ENCODE assay signal across 8 cellular contexts in the genomic region with DNA sequence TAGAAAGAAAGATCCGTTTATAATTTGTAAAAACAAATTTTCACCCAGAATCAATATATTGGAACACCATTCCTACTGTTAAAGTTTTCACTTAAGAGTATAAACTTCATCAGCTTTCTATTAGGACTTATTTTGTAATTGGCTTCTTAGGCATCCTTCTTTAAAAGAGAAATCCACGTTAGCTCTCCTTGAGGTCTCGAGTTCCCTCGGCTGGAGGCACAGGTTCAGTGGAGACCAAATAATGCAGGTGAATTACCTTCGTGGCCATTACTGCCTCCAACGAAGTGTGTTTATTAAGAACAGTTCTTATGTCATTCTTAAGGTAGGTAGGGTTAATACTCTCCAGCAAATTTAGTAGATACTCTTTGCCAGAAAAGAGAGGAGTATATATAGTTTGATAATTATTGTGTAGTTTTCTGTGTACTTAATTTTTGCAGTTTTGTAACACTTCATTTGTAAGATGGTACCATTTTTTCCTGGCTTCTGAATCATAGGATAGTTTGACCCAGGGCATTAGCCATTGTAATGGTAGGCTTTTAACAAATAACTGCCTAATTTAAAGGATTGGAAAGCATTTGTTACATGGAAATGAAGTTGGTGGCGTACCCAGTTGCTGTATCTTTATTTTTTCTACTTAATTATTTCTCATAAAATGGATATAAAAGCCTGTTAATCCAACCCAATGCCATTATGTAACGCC. TPM values are rescaled to one million over a fixed set of nuclear protein-coding genes. Genes with fewer than 3 reads are reported as not detected.
DNase-seq lines count a peak whose midpoint lies in the region; ATAC-seq, FAIRE-seq and TF ChIP-seq lines count a peak whose summit lies in the region.

No MANE protein-coding gene starts in this region.

- peak overlapping the region; percentile 81 for H3K9ac ChIP-seq in GM12878 (ENCODE audit: control insufficient read depth, insufficient read depth, low read length)

- H3K4me3 ChIP-seq in heart left ventricle = peak overlapping the region; percentile 68 to 100 (median 98)
- peak overlapping the region; percentile 99 for H3K4me3 ChIP-seq in GM12878
- H3K4me3 ChIP-seq in urinary bladder (ENCODE audit: low read depth, low read length) = peak overlapping the region; percentile 99

- ATAC-seq in heart left ventricle = no peak
- ATAC-seq in left cardiac atrium = no peak
- no peak for ATAC-seq in GM12878
- ATAC-seq in GM18861 (IDR thresholded peaks at IDR 0.05; ENCODE audit: unreplicated experiment) = no peak

- peaks cover 39% of the 10 kb centered on the region for H3K79me2 ChIP-seq in GM12878 (ENCODE audit: control insufficient read depth, insufficient read depth, low read length)

- FAIRE-seq in GM12878 (lab: Jason Lieb, UNC) = no peak

- peaks cover 20 to 62% (median 49%) of the 10 kb centered on the region in 12 donors for H3K4me1 ChIP-seq in heart left ventricle
- H3K4me1 ChIP-seq in GM12878 (ENCODE audit: control insufficient read depth, insufficient read depth, low read length) = peaks cover 6% of the 10 kb centered on the region
- no peaks in the 10 kb centered on the region for H3K4me1 ChIP-seq in urinary bladder (ENCODE audit: insufficient read depth)

- RAD21 ChIA-PET in GM12878 (lab: Charles Lee; ENCODE audit: unreplicated experiment) = interaction anchor here (1.0 to 1.9 kb wide), 2 partner anchors 67 to 298 kb away, joined by 3 to 9 read pairs; partner anchors contain the start of gene NRDE2

- no peak for TF ChIP-seq EP300 in GM12878 (IDR thresholded peaks at IDR 0.05; ENCODE audit: borderline replicate concordance in 1 of 2, control insufficient read depth in 1 of 2, low read depth in 2 of 2, low read length in 2 of 2)

- TF ChIP-seq POLR2A in heart left ventricle (IDR thresholded peaks at IDR 0.05) (no peak), GM12878 (IDR thresholded peaks at IDR 0.05; ENCODE audit: low read depth, low read length) (no peak)

- peaks cover 0 to 42% (median 40%) of the 10 kb centered on the region in 9 donors for H3K36me3 ChIP-seq in heart left ventricle
- peaks cover 8 to 34% of the 10 kb centered on the region in 2 experiments for H3K36me3 ChIP-seq in GM12878 (ENCODE audit: control insufficient read depth in 2 of 2, insufficient read depth in 2 of 2, low read length in 1 of 2)
- peaks cover 7% of the 10 kb centered on the region for H3K36me3 ChIP-seq in urinary bladder (ENCODE audit: insufficient read depth)

- peaks cover 9% of the 10 kb centered on the region; the same call in 1 of the 2 replicates for H4K20me1 ChIP-seq in GM12878 (ENCODE audit: control insufficient read depth, insufficient read depth)

- SMC1A ChIA-PET in GM12878 (lab: Charles Lee; ENCODE audit: uncharacterized antibody, unreplicated experiment) = interaction anchor here (0.7 to 3.0 kb wide), 6 partner anchors 8 to 360 kb away, joined by 3 to 19 read pairs (median 4); no protein-coding TSS in a partner anchor

- no peak overlapping the region for H2AFZ ChIP-seq in GM12878 (ENCODE audit: control insufficient read depth, low read depth, low read length)

- WGBS in heart left ventricle, 4 donors = 15 to 28% (median 19%) methylated on average over 8 of the region's 8 CpGs
- 8% methylated on average over 8 of the region's 8 CpGs for WGBS in GM12878 (ENCODE audit: insufficient coverage, insufficient replicate concordance, low lambda C conversion rate, missing lambda C conversion rate)
- WGBS in urinary bladder = 37% methylated on average over 8 of the region's 8 CpGs

- no peak for TF ChIP-seq CTCF in heart left ventricle (IDR thresholded peaks at IDR 0.05)
- no peak for TF ChIP-seq CTCF in GM12878 (IDR thresholded peaks at IDR 0.05 in 2 of 3, conservative IDR thresholded peaks at IDR 0.05 in 1 of 3; ENCODE audit: control insufficient read depth in 2 of 3, extremely low read depth in 1 of 3, insufficient read depth in 1 of 3, low read depth in 3 of 3, low read length in 3 of 3)

- no peak for DNase-seq in heart left ventricle
- DNase-seq in left cardiac atrium = no peak
- DNase-seq in GM12878 (ENCODE audit: low read depth, low spot score) = no peak
- DNase-seq in medulla oblongata (ENCODE audit: extremely low spot score) = peak; percentile 52
- no peak for DNase-seq in stimulated activated CD4-positive, alpha-beta T cell treated with anti-CD3 and anti-CD28 coated beads, Interleukin-1b, Interleukin-23, amount 100 ng/mL, for 48 hours
- DNase-seq in NOMO-1 treated with dmso at 0.1 percent for 144 hours (lab: John Stamatoyannopoulos, UW; ENCODE audit: unreplicated experiment) = no peak

- POLR2A ChIA-PET in GM12878 (lab: Charles Lee) = no interaction called here

- TF ChIP-seq RAD21 in GM12878 (IDR thresholded peaks at IDR 0.05; ENCODE audit: insufficient read depth, low read depth, low read length) = no peak

- CTCF ChIA-PET in GM12878 (lab: Yijun Ruan, JAX) = interaction anchor here (0.6 to 6.3 kb wide), 17 partner anchors 8 to 715 kb away, joined by 3 to 49 read pairs (median 4); partner anchors contain the start of gene DGLUCY

- H3K9me3 ChIP-seq in heart left ventricle = no peaks in the 10 kb centered on the region
- H3K9me3 ChIP-seq in GM12878 (replicated peaks; ENCODE audit: control insufficient read depth, insufficient read depth, low read length) = no peaks in the 10 kb centered on the region

- BruUV-seq in GM12878 (replicated peaks; lab: Mats Ljungman, UMichigan) = no TSS peak

- H3K27me3 ChIP-seq in heart left ventricle (no peaks in the 10 kb centered on the region), GM12878 (replicated peaks in 1 of 2; ENCODE audit: control insufficient read depth in 2 of 2, insufficient read depth in 2 of 2, low read length in 1 of 2) (no peaks in the 10 kb centered on the region; a peak in 1 of 4 replicates)

- H3K4me2 ChIP-seq in GM12878 (ENCODE audit: control insufficient read depth, insufficient read depth) = peak overlapping the region; percentile 86

- H3K27ac ChIP-seq in heart left ventricle = peak overlapping the region in 10 of 12 donors; percentile 81 to 96 (median 93)
- H3K27ac ChIP-seq in GM12878 (ENCODE audit: control insufficient read depth, insufficient read depth) = peak overlapping the region; percentile 50; the same call in 1 of the 2 replicates
- peak overlapping the region; percentile 5 for H3K27ac ChIP-seq in urinary bladder (ENCODE audit: low read depth)

- in situ Hi-C loops in GM12878 (cut with MboI) = loop anchor here (25.0 kb wide), 1 partner anchor 1113 kb away; the partner anchor contains the start of gene PPP4R3A

- intact Hi-C loops in heart left ventricle (cut with DNase I) (loop anchor here (1.0 to 10.0 kb wide), 15 partner anchors 67 to 663 kb away; partner anchors contain the start of genes NRDE2 (in 4 of the 10) and RPS6KA5 (in 1 of the 10)), left cardiac atrium (cut with DNase I) (loop anchor here (5.0 to 10.0 kb wide), 3 partner anchors 94 to 356 kb away; no protein-coding TSS in a partner anchor), GM12878 (cut with micrococcal nuclease; ENCODE audit: unreplicated experiment) (loop anchor here (1.0 to 5.0 kb wide), 4 partner anchors 67 to 358 kb away; partner anchors contain the start of gene NRDE2)

TF ChIP-seq in GM12878, 131 proteins besides CTCF, POLR2A, EP300 and RAD21:
- TF ChIP-seq NFIC (IDR thresholded peaks at IDR 0.05; ENCODE audit: low read depth, low read length) (no peak), CREM (IDR thresholded peaks at IDR 0.05; ENCODE audit: low read depth) (0 out of 2 replicates have a peak, but pooled peaks have one; percentile 4)

RNA-seq across cellular contexts. Expression of gene CALM1, which starts 2.2 kb away (rescaled TPM):
- total RNA-seq in heart left ventricle (100 to 1,000 TPM; 397 to 784 (median 503) TPM), left cardiac atrium (100 to 1,000 TPM; 428 to 511 TPM), GM12878 (2014; rRNA removed) (385 and 467 TPM in 2 replicates), GM12878 (2014; rRNA removed; fragmentation: Illumina TruSeq; extraction: Trizol) (192 and 197 TPM in 2 replicates), GM12878 (2021) (246 and 249 TPM in 2 replicates), urinary bladder (325 TPM)
- polyA plus RNA-seq in heart left ventricle (100 to 1,000 TPM; 307 to 388 TPM), GM12878 (2011; rRNA removed) (219 and 309 TPM in 2 replicates), GM12878 (2014; fragmentation: Illumina TruSeq; extraction: Trizol) (420 and 491 TPM in 2 replicates), GM12878 (2014; fragmentation: Nextera tagmentation; extraction: Ambion mirVana) (100 to 1,000 TPM; 110 to 175 TPM), GM12878 (2014; rRNA removed) (273 and 290 TPM in 2 replicates), GM12878 (2016; fragmentation: Nextera tagmentation; extraction: Ambion mirVana) (100 to 1,000 TPM; 679 to 729 TPM), urinary bladder (540 TPM)
- 75.0 and 87.9 TPM in 2 replicates for total RNA-seq in GM12878 (2013; cell fraction: nucleolus; rRNA removed)
- 106 TPM for polyA plus RNA-seq in GM12878 (2011; ENCODE audit: low read depth)
- 145 and 195 TPM in 2 replicates for polyA plus RNA-seq in GM12878 (2011; cell fraction: cytosol; rRNA removed)
- polyA plus RNA-seq in GM12878 (2011; cell fraction: nucleus; rRNA removed) = 159 and 182 TPM in 2 replicates
- 147 and 161 TPM in 2 replicates for polyA plus RNA-seq in GM12878 (2012)
- polyA minus RNA-seq in GM12878 (2011; rRNA and poly(A)+ RNA removed) = 122 and 209 TPM in 2 replicates
- polyA minus RNA-seq in GM12878 (2011; cell fraction: cytosol; rRNA and poly(A)+ RNA removed) = 88.7 and 91.4 TPM in 2 replicates
- polyA minus RNA-seq in GM12878 (2011; cell fraction: nucleus; rRNA and poly(A)+ RNA removed) = 101 and 180 TPM in 2 replicates

Comparison
In these comparisons a context has a peak if more than half of its experiments do, and no peak if none do; other contexts are left out.
1. H3K27ac ChIP-seq: peak in every context shown above with its lines; median percentile 93 in heart left ventricle; 50 in GM12878; 5 in urinary bladder.